ENCODE assay signal across 8 cellular contexts in the genomic region with DNA sequence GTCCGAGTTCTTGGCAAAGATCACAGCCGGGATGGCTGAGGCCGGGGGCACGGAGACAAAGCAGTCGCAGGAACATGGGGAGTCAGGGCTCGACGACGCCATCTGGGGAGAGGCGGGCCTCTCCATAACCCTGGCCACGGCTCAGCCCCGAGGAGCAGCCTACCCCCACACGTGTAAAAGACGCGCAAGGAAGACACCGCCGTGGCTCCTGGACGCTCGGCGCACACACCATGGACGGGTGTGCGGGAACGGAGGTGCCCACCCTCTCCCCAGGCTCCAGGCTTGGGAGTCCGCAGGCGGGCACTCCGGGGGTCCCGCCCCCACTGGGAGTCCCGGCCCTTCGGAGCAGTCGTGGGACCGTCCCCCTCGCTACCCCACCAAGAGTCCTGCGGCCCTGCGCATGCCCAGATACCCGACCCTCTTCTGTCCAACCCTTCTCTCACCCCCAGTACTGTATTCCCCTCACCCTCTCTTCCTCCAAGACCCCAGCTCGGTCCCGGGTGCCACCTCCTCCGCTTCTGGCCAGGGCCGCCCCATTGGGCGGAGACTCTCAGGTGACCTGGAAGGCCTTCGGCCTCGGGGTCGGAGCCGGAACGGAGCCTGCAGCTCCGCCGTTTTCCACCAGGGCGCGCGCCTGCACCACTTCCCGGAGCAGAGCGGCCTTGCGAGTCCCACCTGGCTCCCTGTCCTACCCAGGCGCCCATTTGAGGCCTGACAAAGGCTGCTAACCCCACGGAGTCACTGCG. TPM values are rescaled to one million over a fixed set of nuclear protein-coding genes. Genes with fewer than 3 reads are reported as not detected.
A peak's percentile ranks its signal among the peaks of the same experiment; 100 is the strongest.
DNase-seq lines count a peak whose midpoint lies in the region; ATAC-seq and TF ChIP-seq lines count a peak whose summit lies in the region.

A gene (minus strand): TSS at position 532 of the 746 bp plus-strand sequence. CDS start 430 bp downstream, at position 102.

- TF ChIP-seq CTCF in fibroblast of the aortic adventitia (IDR thresholded peaks at IDR 0.05; ENCODE audit: insufficient read depth, low read length), result peak; percentile 93
- peak; percentile 95 for TF ChIP-seq CTCF in nephron progenitor cell (IDR thresholded peaks at IDR 0.05)
- peak in 6 of 7 experiments; percentile 95 to 99 (median 98) for TF ChIP-seq CTCF in stomach (IDR thresholded peaks at IDR 0.05)

- TF ChIP-seq EP300 in stomach (IDR thresholded peaks at IDR 0.05), result no peak

- H3K4me1 Mint-ChIP-seq in activated T-helper 2 cell treated with anti-CD3 and anti-CD28 coated beads, Interferon-gamma antibody, Interleukin-2, Interleukin-4, amounts not matched to agents 10 μg/mL and 5 μg/mL and 100 μg/mL, durations not matched to agents 14 hours and 24 hours and 36 hours (ENCODE audit: low read depth), result peaks cover 23% of the 10 kb centered on the region
- peaks cover 63% of the 10 kb centered on the region for H3K4me1 Mint-ChIP-seq in nephron progenitor cell

- H3K79me2 ChIP-seq in Karpas-422 (ENCODE audit: low read length), result no peaks in the 10 kb centered on the region

- ATAC-seq in GM21529 (IDR thresholded peaks at IDR 0.05; ENCODE audit: unreplicated experiment), result peak; percentile 90

- peaks cover 18% of the 10 kb centered on the region for H3K27me3 Mint-ChIP-seq in activated T-helper 2 cell treated with anti-CD3 and anti-CD28 coated beads, Interferon-gamma antibody, Interleukin-2, Interleukin-4, amounts not matched to agents 10 μg/mL and 5 μg/mL and 100 μg/mL, durations not matched to agents 14 hours and 24 hours and 36 hours (ENCODE audit: low read depth)
- no peaks in the 10 kb centered on the region for H3K27me3 Mint-ChIP-seq in nephron progenitor cell (ENCODE audit: low read depth, poor library complexity)

- peaks cover 5% of the 10 kb centered on the region for H3K36me3 Mint-ChIP-seq in activated T-helper 2 cell treated with anti-CD3 and anti-CD28 coated beads, Interferon-gamma antibody, Interleukin-2, Interleukin-4, amounts not matched to agents 10 μg/mL and 5 μg/mL and 100 μg/mL, durations not matched to agents 14 hours and 24 hours and 36 hours (ENCODE audit: low read depth)
- no peaks in the 10 kb centered on the region for H3K36me3 Mint-ChIP-seq in nephron progenitor cell (ENCODE audit: low read depth)

- peak within 1 kb of the TSS; percentile 85 for H3K9ac ChIP-seq in Karpas-422 (ENCODE audit: low read length)

- H3K9me3 Mint-ChIP-seq in activated T-helper 2 cell treated with anti-CD3 and anti-CD28 coated beads, Interferon-gamma antibody, Interleukin-2, Interleukin-4, amounts not matched to agents 10 μg/mL and 5 μg/mL and 100 μg/mL, durations not matched to agents 14 hours and 24 hours and 36 hours, result no peaks in the 10 kb centered on the region
- H3K9me3 Mint-ChIP-seq in nephron progenitor cell, result no peaks in the 10 kb centered on the region

- H3K9me3 ChIP-seq in Karpas-422 (ENCODE audit: low read length) (no peaks in the 10 kb centered on the region), stomach (no peaks in the 10 kb centered on the region)

- peak within 1 kb of the TSS; percentile 26 for H2AFZ ChIP-seq in Karpas-422 (ENCODE audit: low read length)

- DNase-seq in DMS153 treated with DMSO at 0.1 percent for 48 hours (lab: John Stamatoyannopoulos, UW; ENCODE audit: unreplicated experiment) (peak; percentile 53), Karpas-422 (peak; percentile 96), RPMI8226 (peak; percentile 90), fibroblast of the aortic adventitia (ENCODE audit: low read depth) (peak; percentile 79), nephron progenitor cell (peak; percentile 96), stomach (peak; percentile 93)
- peak; percentile 87 for DNase-seq in activated T-helper 2 cell treated with anti-CD3 and anti-CD28 coated beads, Interferon-gamma antibody, Interleukin-2, Interleukin-4, amounts not matched to agents 10 μg/mL and 5 μg/mL and 100 μg/mL, durations not matched to agents 14 hours and 24 hours and 36 hours (ENCODE audit: low spot score)

- no peak within 1 kb of the TSS for H3K27ac ChIP-seq in Karpas-422 (ENCODE audit: low read length)
- peak within 1 kb of the TSS; percentile 68 to 85 (median 74) for H3K27ac ChIP-seq in stomach

- no peaks in the 10 kb centered on the region for H4K20me1 ChIP-seq in Karpas-422 (ENCODE audit: insufficient read depth, low read depth, low read length)

- H3K4me3 ChIP-seq in Karpas-422 (ENCODE audit: low read length) (peak within 1 kb of the TSS; percentile 90), fibroblast of the aortic adventitia (ENCODE audit: low read depth, low read length) (peak within 1 kb of the TSS; percentile 90), stomach (peak within 1 kb of the TSS; percentile 62 to 86 (median 84))

- peak within 1 kb of the TSS; percentile 94 for H3K4me3 Mint-ChIP-seq in activated T-helper 2 cell treated with anti-CD3 and anti-CD28 coated beads, Interferon-gamma antibody, Interleukin-2, Interleukin-4, amounts not matched to agents 10 μg/mL and 5 μg/mL and 100 μg/mL, durations not matched to agents 14 hours and 24 hours and 36 hours (ENCODE audit: low read depth)
- peak within 1 kb of the TSS; percentile 91 for H3K4me3 Mint-ChIP-seq in nephron progenitor cell

- H3K27me3 ChIP-seq in Karpas-422 (ENCODE audit: low read length), result no peaks in the 10 kb centered on the region
- peaks cover 0 to 17% (median 11%) of the 10 kb centered on the region in 3 donors for H3K27me3 ChIP-seq in stomach

- no peaks in the 10 kb centered on the region for H3K36me3 ChIP-seq in Karpas-422 (ENCODE audit: insufficient read depth, low read length)
- H3K36me3 ChIP-seq in stomach, result peaks cover 0 to 34% (median 31%) of the 10 kb centered on the region in 4 donors

- no peak for TF ChIP-seq POLR2A in stomach (IDR thresholded peaks at IDR 0.05)

- peaks cover 21% of the 10 kb centered on the region for H3K4me1 ChIP-seq in Karpas-422 (ENCODE audit: low read length)
- peaks cover 22 to 43% (median 38%) of the 10 kb centered on the region in 4 donors for H3K4me1 ChIP-seq in stomach

- peak within 1 kb of the TSS; percentile 75 for H3K4me2 ChIP-seq in Karpas-422 (ENCODE audit: low read depth, low read length, poor library complexity, severe bottlenecking)

- peak within 1 kb of the TSS; percentile 88 for H3K27ac Mint-ChIP-seq in activated T-helper 2 cell treated with anti-CD3 and anti-CD28 coated beads, Interferon-gamma antibody, Interleukin-2, Interleukin-4, amounts not matched to agents 10 μg/mL and 5 μg/mL and 100 μg/mL, durations not matched to agents 14 hours and 24 hours and 36 hours
- no peak within 1 kb of the TSS for H3K27ac Mint-ChIP-seq in nephron progenitor cell

- H3K9me2 ChIP-seq in Karpas-422 (replicated peaks; ENCODE audit: insufficient read depth, low read length), result no peaks in the 10 kb centered on the region

- 0 to 1% (median 1%) methylated on average over 31 to 55 of the region's 55 CpGs for WGBS in stomach, 5 donors

- intact Hi-C loops in activated T-helper 2 cell treated with anti-CD3 and anti-CD28 coated beads, Interferon-gamma antibody, Interleukin-2, Interleukin-4, amounts not matched to agents 10 μg/mL and 5 μg/mL and 100 μg/mL, durations not matched to agents 14 hours and 24 hours and 36 hours (cut with micrococcal nuclease), result loop anchor here (1.0 kb wide), 4 partner anchors 10 to 130 kb away; a partner anchor contains a TSS
- intact Hi-C loops in stomach (cut with DNase I; ENCODE audit: low total_unique reads), result loop anchor here (2.0 kb wide), 1 partner anchor 50 kb away; no protein-coding TSS in a partner anchor

RNA-seq across cellular contexts. Expression of the gene that starts here (rescaled TPM):
- 37.7 and 63.5 TPM in 2 replicates for total RNA-seq in Karpas-422 (2014; rRNA removed; shearing (Covaris generic); ENCODE audit: low replicate concordance)
- total RNA-seq in activated T-helper 2 cell treated with anti-CD3 and anti-CD28 coated beads, Interferon-gamma antibody, Interleukin-2, Interleukin-4, amounts not matched to agents 10 μg/mL and 5 μg/mL and 100 μg/mL, durations not matched to agents 14 hours and 24 hours and 36 hours, result 23.5 and 27.5 TPM in 2 replicates
- total RNA-seq in fibroblast of the aortic adventitia (ENCODE audit: low replicate concordance) (14.7 and 20.7 TPM in 2 replicates), stomach (10 to 100 TPM in 4 of 5 donors, 1 to 10 TPM in 1; 7.0 to 44.9 (median 22.2) TPM)
- 10 to 100 TPM; 30.5 to 38.3 (median 32.1) TPM for polyA plus RNA-seq in stomach
